8 cellular contexts compared by ENCODE assay signal in genomic region chr10:37975407-37975991, GRCh38.
DNase-seq lines count a peak whose midpoint lies in the region; ATAC-seq and FAIRE-seq lines count a peak whose summit lies in the region.

No MANE protein-coding gene starts in this region.

- DNase-seq in NCI-H2171 treated with DMSO at 0.1 percent for 48 hours (lab: John Stamatoyannopoulos, UW) (peak; percentile 33), NCI-H2171 (lab: John Stamatoyannopoulos, UW) (no peak), NAMALWA (ENCODE audit: low spot score) (peak; percentile 31), DMS153 (lab: John Stamatoyannopoulos, UW) (no peak), NCI-H1048 (lab: John Stamatoyannopoulos, UW) (no peak)
- DNase-seq in stimulated activated naive CD8-positive, alpha-beta T cell treated with anti-CD3 and anti-CD28 coated beads, Interleukin-15, Interleukin-2, amounts not matched to agents 100 U/mL and 50 U/mL, for 24 hours: peak; percentile 7

- ATAC-seq in stimulated activated naive CD8-positive, alpha-beta T cell treated with anti-CD3 and anti-CD28 coated beads, Interleukin-15, Interleukin-2, amounts not matched to agents 100 U/mL and 50 U/mL, for 24 hours: no peak

- H3K27ac ChIP-seq in angular gyrus (ENCODE audit: low read depth, low read length): peak overlapping the region; percentile 95

- peak; percentile 69 for FAIRE-seq in islet of Langerhans (lab: Jason Lieb, UNC)

Comparison
In these comparisons a context has a peak if more than half of its experiments do, and no peak if none do; other contexts are left out.
1. DNase-seq: peak in NCI-H2171 treated with DMSO at 0.1 percent for 48 hours (single experiment), NAMALWA (single experiment) and stimulated activated naive CD8-positive, alpha-beta T cell treated with anti-CD3 and anti-CD28 coated beads, Interleukin-15, Interleukin-2, amounts not matched to agents 100 U/mL and 50 U/mL, for 24 hours (single experiment); none in NCI-H2171 (single experiment), DMS153 (single experiment) and NCI-H1048 (single experiment).